8 cellular contexts compared by ENCODE assay signal in genomic region chr4:185839204-185839712, GRCh38. TPM values are rescaled to one million over a fixed set of nuclear protein-coding genes. Genes with fewer than 3 reads are reported as not detected.
DNase-seq lines count a peak whose midpoint lies in the region; ATAC-seq and TF ChIP-seq lines count a peak whose summit lies in the region.

No MANE protein-coding gene starts in this region.

- TF ChIP-seq CTCF in gastroesophageal sphincter (IDR thresholded peaks at IDR 0.05), result no peak

- H3K9me3 ChIP-seq in SJSA1 (replicated peaks) (no peaks in the 10 kb centered on the region), gastroesophageal sphincter (no peaks in the 10 kb centered on the region)

- 16 to 24% methylated on average over 8 to 9 of the region's 9 CpGs for WGBS in gastroesophageal sphincter (ENCODE audit: low coverage in 1 of 2), 2 donors

- no peak overlapping the region for H3K4me3 ChIP-seq in SJSA1
- H3K4me3 ChIP-seq in gastroesophageal sphincter, result no peak overlapping the region

- DNase-seq in ELR (ENCODE audit: low read depth) (peak; percentile 97), SJSA1 (ENCODE audit: low read depth in 1 of 2, low spot score in 2 of 2) (peak; percentile 96 to 97), pulmonary artery endothelial cell (ENCODE audit: low read depth, low spot score) (peak; percentile 98), occipital lobe (lab: John Stamatoyannopoulos, UW) (no peak), GF-D8 (lab: John Stamatoyannopoulos, UW) (no peak)
- no peak for DNase-seq in NK-92 treated with Interleukin-12 subunit alpha and Interleukin-12 subunit beta, amount 100 ng/mL, for 24 hours (lab: John Stamatoyannopoulos, UW)

- H3K36me3 ChIP-seq in SJSA1 (no peaks in the 10 kb centered on the region), gastroesophageal sphincter (no peaks in the 10 kb centered on the region)

- H3K27me3 ChIP-seq in SJSA1 (replicated peaks) (no peaks in the 10 kb centered on the region), gastroesophageal sphincter (no peaks in the 10 kb centered on the region)

- TF ChIP-seq POLR2A in gastroesophageal sphincter (IDR thresholded peaks at IDR 0.05), result no peak

- H3K27ac ChIP-seq in SJSA1, result peak overlapping the region; percentile 96
- H3K27ac ChIP-seq in gastroesophageal sphincter, result peak overlapping the region; percentile 60 to 86 (median 80)

- no peak for TF ChIP-seq EP300 in gastroesophageal sphincter (IDR thresholded peaks at IDR 0.05)

- ATAC-seq in gastroesophageal sphincter (peak; percentile 91), HG02870 (IDR thresholded peaks at IDR 0.05; ENCODE audit: unreplicated experiment) (no peak)

- H3K4me1 ChIP-seq in SJSA1 (replicated peaks) (peaks cover 53% of the 10 kb centered on the region), gastroesophageal sphincter (peaks cover 6 to 50% (median 20%) of the 10 kb centered on the region in 3 donors)

RNA-seq across cellular contexts. Expression of gene SORBS2, which starts 27.3 kb away (rescaled TPM):
- 9.0 and 17.4 TPM in 2 replicates for total RNA-seq in SJSA1 (2014; rRNA removed; shearing (Covaris generic))
- total RNA-seq in gastroesophageal sphincter (1,000 to 10,000 TPM in 2 of 4 donors, 100 to 1,000 TPM in 2; 640 to 1,569 (median 1,016) TPM), pulmonary artery endothelial cell (21.6 and 46.2 TPM in 2 replicates), occipital lobe (66.8 TPM)

Comparison
In these comparisons a context has a peak if more than half of its experiments do, and no peak if none do; other contexts are left out.
1. DNase-seq: peak in ELR (single experiment), SJSA1 (2 of 2) and pulmonary artery endothelial cell (single experiment); none in occipital lobe (single experiment), NK-92 treated with Interleukin-12 subunit alpha and Interleukin-12 subunit beta, amount 100 ng/mL, for 24 hours (single experiment) and GF-D8 (single experiment).